Comparison of ENCODE assay signal across 2 cellular contexts in the genomic region with DNA sequence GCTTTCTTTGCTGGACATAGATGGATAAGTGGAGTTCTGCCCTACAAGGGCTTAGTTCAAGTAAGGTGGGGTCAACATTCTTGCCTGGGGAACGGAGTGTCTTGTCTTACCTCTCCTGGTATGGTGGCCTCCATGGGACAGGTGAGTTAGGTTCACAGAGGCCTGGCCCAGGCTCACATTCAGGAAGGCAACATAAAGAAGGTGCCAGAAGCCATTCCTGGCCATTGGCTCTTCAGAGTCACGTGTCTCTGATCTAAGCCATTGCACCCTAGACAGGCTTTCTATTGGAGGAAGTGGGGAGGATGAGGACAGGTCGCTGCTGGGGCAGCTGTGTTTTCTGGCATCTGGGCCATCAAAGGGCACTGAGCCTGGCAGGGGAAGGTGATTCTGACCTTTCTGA.
TF ChIP-seq lines count a peak whose summit lies in the region.

No MANE protein-coding gene starts in this region.

TF ChIP-seq in Ishikawa, 13 proteins besides CTCF, POLR2A, EP300 and RAD21:
- no peak for TF ChIP-seq TEAD4 (IDR thresholded peaks at IDR 0.05)
- TF ChIP-seq, protein P1, sequence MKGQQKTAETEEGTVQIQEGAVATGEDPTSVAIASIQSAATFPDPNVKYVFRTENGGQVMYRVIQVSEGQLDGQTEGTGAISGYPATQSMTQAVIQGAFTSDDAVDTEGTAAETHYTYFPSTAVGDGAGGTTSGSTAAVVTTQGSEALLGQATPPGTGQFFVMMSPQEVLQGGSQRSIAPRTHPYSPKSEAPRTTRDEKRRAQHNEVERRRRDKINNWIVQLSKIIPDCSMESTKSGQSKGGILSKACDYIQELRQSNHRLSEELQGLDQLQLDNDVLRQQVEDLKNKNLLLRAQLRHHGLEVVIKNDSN (IDR thresholded peaks at IDR 0.05), result peak; percentile 57

TF ChIP-seq in K562, 482 proteins besides CTCF, POLR2A, EP300 and RAD21 (continues in another document):
- TF ChIP-seq SLC30A9 (CRISPR knock-in tag; IDR thresholded peaks at IDR 0.05) (no peak), EP400 (IDR thresholded peaks at IDR 0.05) (no peak), TOE1 (IDR thresholded peaks at IDR 0.05; ENCODE audit: borderline replicate concordance) (peak; percentile 42; the same call in 1 of the 2 replicates), TOE1 (CRISPR knock-in tag; IDR thresholded peaks at IDR 0.05; ENCODE audit: borderline replicate concordance, low read depth) (no peak), RAD51 (IDR thresholded peaks at IDR 0.05; ENCODE audit: borderline replicate concordance, low read depth) (peak; percentile 76; the same call in 1 of the 2 replicates), DPF2 (IDR thresholded peaks at IDR 0.05) (no peak), ZNF253 (CRISPR knock-in tag; conservative IDR thresholded peaks at IDR 0.05) (no peak), TBL1XR1 (IDR thresholded peaks at IDR 0.05; ENCODE audit: low read length in 2 of 2) (no peak), ZNF347 (CRISPR knock-in tag; IDR thresholded peaks at IDR 0.05; ENCODE audit: low read depth) (no peak), PHB2 (IDR thresholded peaks at IDR 0.05; ENCODE audit: low read depth) (no peak), ADNP (tag; IDR thresholded peaks at IDR 0.05) (no peak), ZNF197 (CRISPR knock-in tag; IDR thresholded peaks at IDR 0.05; ENCODE audit: low read depth) (no peak), MYNN (IDR thresholded peaks at IDR 0.05) (no peak), MYNN (CRISPR knock-in tag; IDR thresholded peaks at IDR 0.05) (no peak), RBM25 (IDR thresholded peaks at IDR 0.05; ENCODE audit: low read depth, low read length, severe bottlenecking) (no peak), PHF20 (IDR thresholded peaks at IDR 0.05; ENCODE audit: partially characterized antibody) (no peak), POLR3A (IDR thresholded peaks at IDR 0.05; ENCODE audit: borderline replicate concordance, extremely low read depth, insufficient read depth, insufficient read length) (no peak), MBD2 (IDR thresholded peaks at IDR 0.05; ENCODE audit: borderline replicate concordance, low read depth) (no peak), NFYB (IDR thresholded peaks at IDR 0.05; ENCODE audit: extremely low read depth, insufficient read length) (peak; percentile 71), HDAC6 (IDR thresholded peaks at IDR 0.05; ENCODE audit: low read depth, low read length) (no peak), TCF7L2 (IDR thresholded peaks at IDR 0.05; ENCODE audit: low read depth, low read length) (no peak), SMARCA4 (IDR thresholded peaks at IDR 0.05) (no peak)
- TF ChIP-seq, protein P2, sequence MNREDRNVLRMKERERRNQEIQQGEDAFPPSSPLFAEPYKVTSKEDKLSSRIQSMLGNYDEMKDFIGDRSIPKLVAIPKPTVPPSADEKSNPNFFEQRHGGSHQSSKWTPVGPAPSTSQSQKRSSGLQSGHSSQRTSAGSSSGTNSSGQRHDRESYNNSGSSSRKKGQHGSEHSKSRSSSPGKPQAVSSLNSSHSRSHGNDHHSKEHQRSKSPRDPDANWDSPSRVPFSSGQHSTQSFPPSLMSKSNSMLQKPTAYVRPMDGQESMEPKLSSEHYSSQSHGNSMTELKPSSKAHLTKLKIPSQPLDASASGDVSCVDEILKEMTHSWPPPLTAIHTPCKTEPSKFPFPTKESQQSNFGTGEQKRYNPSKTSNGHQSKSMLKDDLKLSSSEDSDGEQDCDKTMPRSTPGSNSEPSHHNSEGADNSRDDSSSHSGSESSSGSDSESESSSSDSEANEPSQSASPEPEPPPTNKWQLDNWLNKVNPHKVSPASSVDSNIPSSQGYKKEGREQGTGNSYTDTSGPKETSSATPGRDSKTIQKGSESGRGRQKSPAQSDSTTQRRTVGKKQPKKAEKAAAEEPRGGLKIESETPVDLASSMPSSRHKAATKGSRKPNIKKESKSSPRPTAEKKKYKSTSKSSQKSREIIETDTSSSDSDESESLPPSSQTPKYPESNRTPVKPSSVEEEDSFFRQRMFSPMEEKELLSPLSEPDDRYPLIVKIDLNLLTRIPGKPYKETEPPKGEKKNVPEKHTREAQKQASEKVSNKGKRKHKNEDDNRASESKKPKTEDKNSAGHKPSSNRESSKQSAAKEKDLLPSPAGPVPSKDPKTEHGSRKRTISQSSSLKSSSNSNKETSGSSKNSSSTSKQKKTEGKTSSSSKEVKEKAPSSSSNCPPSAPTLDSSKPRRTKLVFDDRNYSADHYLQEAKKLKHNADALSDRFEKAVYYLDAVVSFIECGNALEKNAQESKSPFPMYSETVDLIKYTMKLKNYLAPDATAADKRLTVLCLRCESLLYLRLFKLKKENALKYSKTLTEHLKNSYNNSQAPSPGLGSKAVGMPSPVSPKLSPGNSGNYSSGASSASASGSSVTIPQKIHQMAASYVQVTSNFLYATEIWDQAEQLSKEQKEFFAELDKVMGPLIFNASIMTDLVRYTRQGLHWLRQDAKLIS (CRISPR knock-in tag; IDR thresholded peaks at IDR 0.05), result no peak
- TF ChIP-seq, protein P3, sequence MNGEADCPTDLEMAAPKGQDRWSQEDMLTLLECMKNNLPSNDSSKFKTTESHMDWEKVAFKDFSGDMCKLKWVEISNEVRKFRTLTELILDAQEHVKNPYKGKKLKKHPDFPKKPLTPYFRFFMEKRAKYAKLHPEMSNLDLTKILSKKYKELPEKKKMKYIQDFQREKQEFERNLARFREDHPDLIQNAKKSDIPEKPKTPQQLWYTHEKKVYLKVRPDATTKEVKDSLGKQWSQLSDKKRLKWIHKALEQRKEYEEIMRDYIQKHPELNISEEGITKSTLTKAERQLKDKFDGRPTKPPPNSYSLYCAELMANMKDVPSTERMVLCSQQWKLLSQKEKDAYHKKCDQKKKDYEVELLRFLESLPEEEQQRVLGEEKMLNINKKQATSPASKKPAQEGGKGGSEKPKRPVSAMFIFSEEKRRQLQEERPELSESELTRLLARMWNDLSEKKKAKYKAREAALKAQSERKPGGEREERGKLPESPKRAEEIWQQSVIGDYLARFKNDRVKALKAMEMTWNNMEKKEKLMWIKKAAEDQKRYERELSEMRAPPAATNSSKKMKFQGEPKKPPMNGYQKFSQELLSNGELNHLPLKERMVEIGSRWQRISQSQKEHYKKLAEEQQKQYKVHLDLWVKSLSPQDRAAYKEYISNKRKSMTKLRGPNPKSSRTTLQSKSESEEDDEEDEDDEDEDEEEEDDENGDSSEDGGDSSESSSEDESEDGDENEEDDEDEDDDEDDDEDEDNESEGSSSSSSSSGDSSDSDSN (IDR thresholded peaks at IDR 0.05; ENCODE audit: borderline replicate concordance in 1 of 2, low read depth in 2 of 2, low read length in 2 of 2), result no peak
- TF ChIP-seq, protein P4, sequence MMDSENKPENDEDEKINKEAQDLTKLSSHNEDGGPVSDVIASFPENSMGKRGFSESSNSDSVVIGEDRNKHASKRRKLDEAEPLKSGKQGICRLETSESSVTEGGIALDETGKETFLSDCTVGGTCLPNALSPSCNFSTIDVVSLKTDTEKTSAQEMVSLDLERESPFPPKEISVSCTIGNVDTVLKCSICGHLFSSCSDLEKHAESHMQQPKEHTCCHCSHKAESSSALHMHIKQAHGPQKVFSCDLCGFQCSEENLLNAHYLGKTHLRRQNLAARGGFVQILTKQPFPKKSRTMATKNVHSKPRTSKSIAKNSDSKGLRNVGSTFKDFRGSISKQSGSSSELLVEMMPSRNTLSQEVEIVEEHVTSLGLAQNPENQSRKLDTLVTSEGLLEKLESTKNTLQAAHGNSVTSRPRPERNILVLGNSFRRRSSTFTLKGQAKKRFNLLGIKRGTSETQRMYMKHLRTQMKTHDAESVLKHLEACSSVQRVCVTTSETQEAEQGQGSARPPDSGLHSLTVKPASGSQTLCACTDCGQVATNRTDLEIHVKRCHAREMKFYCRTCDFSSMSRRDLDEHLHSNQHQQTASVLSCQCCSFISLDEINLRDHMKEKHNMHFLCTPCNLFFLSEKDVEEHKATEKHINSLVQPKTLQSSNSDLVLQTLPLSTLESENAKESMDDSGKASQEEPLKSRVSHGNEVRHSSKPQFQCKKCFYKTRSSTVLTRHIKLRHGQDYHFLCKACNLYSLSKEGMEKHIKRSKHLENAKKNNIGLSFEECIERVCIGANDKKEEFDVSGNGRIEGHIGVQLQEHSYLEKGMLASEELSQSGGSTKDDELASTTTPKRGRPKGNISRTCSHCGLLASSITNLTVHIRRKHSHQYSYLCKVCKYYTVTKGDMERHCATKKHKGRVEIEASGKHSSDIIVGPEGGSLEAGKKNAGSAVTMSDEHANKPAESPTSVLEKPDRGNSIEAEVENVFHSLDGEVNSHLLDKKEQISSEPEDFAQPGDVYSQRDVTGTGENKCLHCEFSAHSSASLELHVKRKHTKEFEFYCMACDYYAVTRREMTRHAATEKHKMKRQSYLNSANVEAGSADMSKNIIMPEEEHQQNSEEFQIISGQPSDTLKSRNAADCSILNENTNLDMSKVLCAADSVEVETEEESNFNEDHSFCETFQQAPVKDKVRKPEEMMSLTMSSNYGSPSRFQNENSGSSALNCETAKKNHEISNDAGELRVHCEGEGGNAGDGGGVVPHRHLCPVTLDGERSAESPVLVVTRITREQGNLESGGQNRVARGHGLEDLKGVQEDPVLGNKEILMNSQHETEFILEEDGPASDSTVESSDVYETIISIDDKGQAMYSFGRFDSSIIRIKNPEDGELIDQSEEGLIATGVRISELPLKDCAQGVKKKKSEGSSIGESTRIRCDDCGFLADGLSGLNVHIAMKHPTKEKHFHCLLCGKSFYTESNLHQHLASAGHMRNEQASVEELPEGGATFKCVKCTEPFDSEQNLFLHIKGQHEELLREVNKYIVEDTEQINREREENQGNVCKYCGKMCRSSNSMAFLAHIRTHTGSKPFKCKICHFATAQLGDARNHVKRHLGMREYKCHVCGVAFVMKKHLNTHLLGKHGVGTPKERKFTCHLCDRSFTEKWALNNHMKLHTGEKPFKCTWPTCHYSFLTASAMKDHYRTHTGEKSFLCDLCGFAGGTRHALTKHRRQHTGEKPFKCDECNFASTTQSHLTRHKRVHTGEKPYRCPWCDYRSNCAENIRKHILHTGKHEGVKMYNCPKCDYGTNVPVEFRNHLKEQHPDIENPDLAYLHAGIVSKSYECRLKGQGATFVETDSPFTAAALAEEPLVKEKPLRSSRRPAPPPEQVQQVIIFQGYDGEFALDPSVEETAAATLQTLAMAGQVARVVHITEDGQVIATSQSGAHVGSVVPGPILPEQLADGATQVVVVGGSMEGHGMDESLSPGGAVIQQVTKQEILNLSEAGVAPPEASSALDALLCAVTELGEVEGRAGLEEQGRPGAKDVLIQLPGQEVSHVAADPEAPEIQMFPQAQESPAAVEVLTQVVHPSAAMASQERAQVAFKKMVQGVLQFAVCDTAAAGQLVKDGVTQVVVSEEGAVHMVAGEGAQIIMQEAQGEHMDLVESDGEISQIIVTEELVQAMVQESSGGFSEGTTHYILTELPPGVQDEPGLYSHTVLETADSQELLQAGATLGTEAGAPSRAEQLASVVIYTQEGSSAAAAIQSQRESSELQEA (IDR thresholded peaks at IDR 0.05; ENCODE audit: low read depth), result peak; percentile 55; the same call in 1 of the 2 replicates
- TF ChIP-seq, protein P5, sequence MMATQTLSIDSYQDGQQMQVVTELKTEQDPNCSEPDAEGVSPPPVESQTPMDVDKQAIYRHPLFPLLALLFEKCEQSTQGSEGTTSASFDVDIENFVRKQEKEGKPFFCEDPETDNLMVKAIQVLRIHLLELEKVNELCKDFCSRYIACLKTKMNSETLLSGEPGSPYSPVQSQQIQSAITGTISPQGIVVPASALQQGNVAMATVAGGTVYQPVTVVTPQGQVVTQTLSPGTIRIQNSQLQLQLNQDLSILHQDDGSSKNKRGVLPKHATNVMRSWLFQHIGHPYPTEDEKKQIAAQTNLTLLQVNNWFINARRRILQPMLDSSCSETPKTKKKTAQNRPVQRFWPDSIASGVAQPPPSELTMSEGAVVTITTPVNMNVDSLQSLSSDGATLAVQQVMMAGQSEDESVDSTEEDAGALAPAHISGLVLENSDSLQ (IDR thresholded peaks at IDR 0.05), result no peak
- TF ChIP-seq, protein P6, sequence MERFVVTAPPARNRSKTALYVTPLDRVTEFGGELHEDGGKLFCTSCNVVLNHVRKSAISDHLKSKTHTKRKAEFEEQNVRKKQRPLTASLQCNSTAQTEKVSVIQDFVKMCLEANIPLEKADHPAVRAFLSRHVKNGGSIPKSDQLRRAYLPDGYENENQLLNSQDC (CRISPR knock-in tag; IDR thresholded peaks at IDR 0.05), result no peak
- TF ChIP-seq, protein P1 (CRISPR knock-in tag; IDR thresholded peaks at IDR 0.05), result peak; percentile 79
- TF ChIP-seq, protein P7, sequence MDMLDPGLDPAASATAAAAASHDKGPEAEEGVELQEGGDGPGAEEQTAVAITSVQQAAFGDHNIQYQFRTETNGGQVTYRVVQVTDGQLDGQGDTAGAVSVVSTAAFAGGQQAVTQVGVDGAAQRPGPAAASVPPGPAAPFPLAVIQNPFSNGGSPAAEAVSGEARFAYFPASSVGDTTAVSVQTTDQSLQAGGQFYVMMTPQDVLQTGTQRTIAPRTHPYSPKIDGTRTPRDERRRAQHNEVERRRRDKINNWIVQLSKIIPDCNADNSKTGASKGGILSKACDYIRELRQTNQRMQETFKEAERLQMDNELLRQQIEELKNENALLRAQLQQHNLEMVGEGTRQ (CRISPR knock-in tag; IDR thresholded peaks at IDR 0.05), result peak; percentile 73
- TF ChIP-seq, protein P8, sequence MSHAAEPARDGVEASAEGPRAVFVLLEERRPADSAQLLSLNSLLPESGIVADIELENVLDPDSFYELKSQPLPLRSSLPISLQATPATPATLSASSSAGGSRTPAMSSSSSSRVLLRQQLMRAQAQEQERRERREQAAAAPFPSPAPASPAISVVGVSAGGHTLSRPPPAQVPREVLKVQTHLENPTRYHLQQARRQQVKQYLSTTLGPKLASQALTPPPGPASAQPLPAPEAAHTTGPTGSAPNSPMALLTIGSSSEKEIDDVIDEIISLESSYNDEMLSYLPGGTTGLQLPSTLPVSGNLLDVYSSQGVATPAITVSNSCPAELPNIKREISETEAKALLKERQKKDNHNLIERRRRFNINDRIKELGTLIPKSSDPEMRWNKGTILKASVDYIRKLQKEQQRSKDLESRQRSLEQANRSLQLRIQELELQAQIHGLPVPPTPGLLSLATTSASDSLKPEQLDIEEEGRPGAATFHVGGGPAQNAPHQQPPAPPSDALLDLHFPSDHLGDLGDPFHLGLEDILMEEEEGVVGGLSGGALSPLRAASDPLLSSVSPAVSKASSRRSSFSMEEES (CRISPR knock-in tag; IDR thresholded peaks at IDR 0.05), result peak; percentile 30; the same call in 1 of the 2 replicates
